8 cellular contexts compared by ENCODE assay signal in the genomic region with DNA sequence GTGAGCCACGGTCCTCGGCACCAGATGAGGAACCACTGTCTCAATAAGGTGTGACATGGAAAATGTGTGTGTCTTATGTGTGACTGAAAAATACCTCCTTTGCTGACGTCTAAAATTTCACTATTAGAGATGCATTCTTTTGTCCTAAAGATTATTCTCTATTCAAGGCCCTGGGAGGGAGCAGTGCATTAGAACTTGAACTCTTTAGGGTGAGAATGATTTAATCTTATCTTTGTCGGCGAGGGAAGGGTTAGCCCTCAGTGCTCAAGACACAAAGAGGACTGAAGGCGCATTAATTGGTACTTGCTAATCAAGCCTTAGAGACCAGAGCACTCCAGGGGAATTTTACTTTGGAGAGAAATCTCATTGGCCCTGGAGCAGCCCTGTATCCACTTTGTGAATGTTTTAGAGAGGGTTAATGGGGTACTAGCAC. TPM values are rescaled to one million over a fixed set of nuclear protein-coding genes. Genes with fewer than 3 reads are reported as not detected.
A peak's percentile ranks its signal among the peaks of the same experiment; 100 is the strongest.
DNase-seq lines count a peak whose midpoint lies in the region; ATAC-seq and TF ChIP-seq lines count a peak whose summit lies in the region.

No MANE protein-coding gene starts in this region.

- TF ChIP-seq CTCF in natural killer cell (IDR thresholded peaks at IDR 0.05): no peak

- H3K4me1 Mint-ChIP-seq in natural killer cell: peaks cover 12 to 13% of the 10 kb centered on the region in 2 donors

- no peaks in the 10 kb centered on the region for H3K9me3 ChIP-seq in BLaER1
- H3K9me3 ChIP-seq in MG63: no peaks in the 10 kb centered on the region
- no peaks in the 10 kb centered on the region for H3K9me3 ChIP-seq in ectodermal cell (ENCODE audit: control insufficient read depth, low read length)

- H3K36me3 ChIP-seq in BLaER1 (no peaks in the 10 kb centered on the region), MG63 (peaks cover 3% of the 10 kb centered on the region; the same call in 1 of the 2 replicates), ectodermal cell (ENCODE audit: control insufficient read depth, insufficient read depth, low read length) (no peaks in the 10 kb centered on the region)

- intact Hi-C loops in natural killer cell (cut with micrococcal nuclease): loop anchor here (1.0 kb wide), 1 partner anchor 164 kb away; no protein-coding TSS in a partner anchor

- 9 to 11% methylated on average over 5 to 6 of the region's 6 CpGs for WGBS in ectodermal cell, 2 experiments

- H3K4me3 ChIP-seq in BLaER1 (peak overlapping the region; percentile 66), MG63 (peak overlapping the region; percentile 58), ectodermal cell (ENCODE audit: insufficient read depth, low read depth, low read length) (peak overlapping the region; percentile 54)

- H3K36me3 Mint-ChIP-seq in natural killer cell: peaks cover 7% of the 10 kb centered on the region

- peak overlapping the region; percentile 73 for H3K4me3 Mint-ChIP-seq in natural killer cell

- H3K27me3 Mint-ChIP-seq in natural killer cell (ENCODE audit: low read depth in 2 of 2): peaks cover 4 to 6% of the 10 kb centered on the region in 2 donors

- no peaks in the 10 kb centered on the region for H3K9me3 Mint-ChIP-seq in natural killer cell

- ATAC-seq in natural killer cell: no peak
- no peak for ATAC-seq in GM21576 (IDR thresholded peaks at IDR 0.05; ENCODE audit: unreplicated experiment)

- peak overlapping the region in 1 of 2 donors; percentile 38 for H3K27ac Mint-ChIP-seq in natural killer cell

- peak overlapping the region; percentile 93 for H3K4me2 ChIP-seq in BLaER1

- H3K27me3 ChIP-seq in BLaER1 (no peaks in the 10 kb centered on the region), MG63 (no peaks in the 10 kb centered on the region), ectodermal cell (ENCODE audit: control insufficient read depth, insufficient read depth, low read length, poor library complexity, severe bottlenecking) (peaks cover 22% of the 10 kb centered on the region)

- no peaks in the 10 kb centered on the region for H4K20me1 ChIP-seq in BLaER1

- no peak for DNase-seq in MG63
- no peak for DNase-seq in natural killer cell
- DNase-seq in NCI-H2227 (lab: John Stamatoyannopoulos, UW; ENCODE audit: unreplicated experiment): no peak
- DNase-seq in mesenteric fat pad (ENCODE audit: low spot score): no peak
- DNase-seq in AG08396 (ENCODE audit: low spot score): no peak

- no peak overlapping the region for H3K27ac ChIP-seq in BLaER1
- H3K27ac ChIP-seq in ectodermal cell (ENCODE audit: insufficient read depth, low read depth, low read length, poor library complexity, severe bottlenecking): no peak overlapping the region

- peaks cover 5% of the 10 kb centered on the region; the same call in 1 of the 2 replicates for H3K4me1 ChIP-seq in BLaER1
- H3K4me1 ChIP-seq in ectodermal cell (ENCODE audit: control insufficient read depth, insufficient read depth, low read length): peaks cover 8% of the 10 kb centered on the region

- peak overlapping the region; percentile 67; the same call in 1 of the 2 replicates for H3K9ac ChIP-seq in BLaER1

RNA-seq across cellular contexts. Expression of gene PLET1, which starts 29.8 kb away (rescaled TPM):
- not detected in 2 replicates for total RNA-seq in MG63 (2014; rRNA removed; shearing (Covaris generic); ENCODE audit: low replicate concordance)
- not detected for polyA plus RNA-seq in ectodermal cell (2013, experiment 1 of 4)
- not detected for polyA plus RNA-seq in ectodermal cell (2013, experiment 2 of 4)
- polyA plus RNA-seq in ectodermal cell (2013, experiment 3 of 4): not detected
- polyA plus RNA-seq in ectodermal cell (2013, experiment 4 of 4): not detected
- total RNA-seq in natural killer cell (not detected), mesenteric fat pad (not detected)
